In genomic region chr4:102438396-102438795, GRCh38 we compare ENCODE assay signal across 13 cellular contexts.
DNase-seq lines count a peak whose midpoint lies in the region; ATAC-seq and TF ChIP-seq lines count a peak whose summit lies in the region.
"Had no signal": no experiment of that assay in that cellular context is flagged by ENCODE, and none has a peak within 500 bp of the region (broad histone marks: within the 10 kb centered on the region; RNA-seq: fewer than 3 reads in every experiment).

No MANE protein-coding gene starts in this region.

- H3K36me3 Mint-ChIP-seq in mesothelial cell of epicardium (peaks cover 12% of the 10 kb centered on the region), immature natural killer cell (no peaks in the 10 kb centered on the region)
- H3K36me3 Mint-ChIP-seq: naive thymus-derived CD4-positive, alpha-beta T cell had no signal

- no peak for TF ChIP-seq CTCF in A673 (conservative IDR thresholded peaks at IDR 0.05; ENCODE audit: low read depth, low read length)
- TF ChIP-seq CTCF in Loucy (conservative IDR thresholded peaks at IDR 0.05; ENCODE audit: low read length): no peak
- no peak for TF ChIP-seq CTCF in mammary epithelial cell (conservative IDR thresholded peaks at IDR 0.05 in 1 of 2, IDR thresholded peaks at IDR 0.05 in 1 of 2; ENCODE audit: extremely low read depth in 1 of 2, insufficient read depth in 1 of 2, low read depth in 1 of 2, low read length in 2 of 2)
- TF ChIP-seq CTCF in mesothelial cell of epicardium (IDR thresholded peaks at IDR 0.05; ENCODE audit: unreplicated experiment): no peak
- TF ChIP-seq CTCF in stomach (IDR thresholded peaks at IDR 0.05): no peak

- BruUV-seq in A673 (replicated peaks; lab: Mats Ljungman, UMichigan) (no TSS peak), mammary epithelial cell (replicated peaks; lab: Mats Ljungman, UMichigan) (no TSS peak)

- intact Hi-C loops in A673 (cut with micrococcal nuclease; ENCODE audit: unreplicated experiment): no loop called here
- intact Hi-C loops in mammary epithelial cell (cut with micrococcal nuclease): no loop called here
- intact Hi-C loops in stomach (cut with DNase I; ENCODE audit: low total_unique reads): no loop called here

- peak overlapping the region; percentile 47 for H3K4me2 ChIP-seq in Loucy (ENCODE audit: low read depth, low read length, poor library complexity, severe bottlenecking)
- H3K4me2 ChIP-seq in mammary epithelial cell (ENCODE audit: insufficient read depth, low read depth, low read length): no peak overlapping the region

- no peaks in the 10 kb centered on the region for H3K27me3 ChIP-seq in A673 (replicated peaks; ENCODE audit: insufficient read depth, low read depth, low read length, poor library complexity)
- no peaks in the 10 kb centered on the region for H3K27me3 ChIP-seq in Loucy (ENCODE audit: insufficient read depth, low read length, poor library complexity, severe bottlenecking)
- H3K27me3 ChIP-seq in mammary epithelial cell (ENCODE audit: insufficient read depth, low read length): no peaks in the 10 kb centered on the region
- no peaks in the 10 kb centered on the region for H3K27me3 ChIP-seq in stomach

- no peak for TF ChIP-seq EP300 in stomach (IDR thresholded peaks at IDR 0.05)

- H3K27ac Mint-ChIP-seq in mesothelial cell of epicardium (peak overlapping the region; percentile 95), immature natural killer cell (no peak overlapping the region)
- H3K27ac Mint-ChIP-seq: naive thymus-derived CD4-positive, alpha-beta T cell had no signal

- no peaks in the 10 kb centered on the region for H3K27me3 Mint-ChIP-seq in mesothelial cell of epicardium (ENCODE audit: low read depth)
- H3K27me3 Mint-ChIP-seq in immature natural killer cell (ENCODE audit: low read depth in 3 of 3): peaks cover 0 to 2% (median 1%) of the 10 kb centered on the region in 3 donors

- no peak for TF ChIP-seq POLR2A in stomach (IDR thresholded peaks at IDR 0.05)

- no peak for ATAC-seq in HG03442 (IDR thresholded peaks at IDR 0.05; ENCODE audit: unreplicated experiment)
- ATAC-seq: naive thymus-derived CD4-positive, alpha-beta T cell had no signal

- H3K9me3 ChIP-seq in A673 (ENCODE audit: low read depth, low read length, poor library complexity, severe bottlenecking): peaks cover 6% of the 10 kb centered on the region
- peaks cover 5% of the 10 kb centered on the region; the same call in 1 of the 2 replicates for H3K9me3 ChIP-seq in Loucy (ENCODE audit: insufficient read depth, low read depth, low read length)
- H3K9me3 ChIP-seq in mammary epithelial cell (replicated peaks; ENCODE audit: insufficient read depth, low read length): no peaks in the 10 kb centered on the region
- no peaks in the 10 kb centered on the region for H3K9me3 ChIP-seq in stomach

- in situ Hi-C loops in mammary epithelial cell (cut with MboI; ENCODE audit: low sequenced_read_pairs in 2 of 2): loop anchor here in 1 of 2 donors (10.0 kb wide), 1 partner anchor 566 kb away; no protein-coding TSS in a partner anchor

- peak overlapping the region; percentile 1 for H3K9ac ChIP-seq in Loucy (ENCODE audit: low read depth, low read length, poor library complexity, severe bottlenecking)
- H3K9ac ChIP-seq in mammary epithelial cell (ENCODE audit: insufficient read depth, low read length): no peak overlapping the region

- H3K4me3 ChIP-seq in A673 (ENCODE audit: low read depth, low read length, poor library complexity, severe bottlenecking) (no peak overlapping the region), Loucy (ENCODE audit: low read length, poor library complexity, severe bottlenecking) (no peak overlapping the region), mammary epithelial cell (replicated peaks in 1 of 3; ENCODE audit: insufficient read depth in 1 of 3, low read depth in 2 of 3, low read length in 3 of 3) (no peak overlapping the region), stomach (no peak overlapping the region)

- H3K9me3 Mint-ChIP-seq in mesothelial cell of epicardium (peaks cover 20% of the 10 kb centered on the region), immature natural killer cell (no peaks in the 10 kb centered on the region)
- H3K9me3 Mint-ChIP-seq: naive thymus-derived CD4-positive, alpha-beta T cell had no signal

- CTCF ChIA-PET in A673 (lab: Charles Lee): no interaction called here
- CTCF ChIA-PET in mammary epithelial cell (lab: Charles Lee; ENCODE audit: low non-redundant PET): no interaction called here

- H3K79me2 ChIP-seq in Loucy (ENCODE audit: insufficient read depth, low read length) (no peaks in the 10 kb centered on the region), mammary epithelial cell (ENCODE audit: insufficient read depth, low read length) (no peaks in the 10 kb centered on the region)

- 90% methylated on average over 3 of the region's 3 CpGs for WGBS in mammary epithelial cell (ENCODE audit: low coverage, missing lambda C conversion rate)
- 77 to 84% (median 78%) methylated on average over 3 of the region's 3 CpGs for WGBS in stomach, 5 donors

- no peak overlapping the region for H3K4me3 Mint-ChIP-seq in mesothelial cell of epicardium
- H3K4me3 Mint-ChIP-seq in immature natural killer cell: no peak overlapping the region
- H3K4me3 Mint-ChIP-seq: naive thymus-derived CD4-positive, alpha-beta T cell had no signal

- H3F3A ChIP-seq in Loucy (ENCODE audit: low read depth): no peaks in the 10 kb centered on the region

- no peak for DNase-seq in A673 (ENCODE audit: low spot score)
- DNase-seq in mammary epithelial cell: peak; percentile 45
- DNase-seq in mesothelial cell of epicardium (ENCODE audit: low spot score in 2 of 2, unreplicated experiment in 2 of 2): no peak
- DNase-seq in stomach: no peak
- no peak for DNase-seq in immature natural killer cell
- DNase-seq in putamen (ENCODE audit: low spot score): no peak
- DNase-seq: caudate nucleus; DND-41; naive thymus-derived CD4-positive, alpha-beta T cell; NCI-H187 treated with DMSO at 0.1 percent for 48 hours; stimulated activated CD4-positive, alpha-beta T cell treated with anti-CD3 and anti-CD28 coated beads, Interleukin-12 subunit alpha, Interleukin-12 subunit beta, amount 100 ng/mL, for 4 hours had no signal

- H3K4me1 Mint-ChIP-seq in mesothelial cell of epicardium (peaks cover 19% of the 10 kb centered on the region), immature natural killer cell (no peaks in the 10 kb centered on the region)

- H3K27ac ChIP-seq in A673 (ENCODE audit: low read depth, low read length, poor library complexity, severe bottlenecking) (peak overlapping the region; percentile 78), mammary epithelial cell (ENCODE audit: insufficient read depth, low read depth, low read length) (peak overlapping the region; percentile 36), stomach (peak overlapping the region in 2 of 5 donors; percentile 45 to 63)

- H3K4me1 ChIP-seq in A673 (ENCODE audit: insufficient read depth, low read length, poor library complexity, severe bottlenecking) (peaks cover 20% of the 10 kb centered on the region), Loucy (ENCODE audit: insufficient read depth, low read length, poor library complexity, severe bottlenecking) (peaks cover 17% of the 10 kb centered on the region), mammary epithelial cell (ENCODE audit: insufficient read depth, low read length) (peaks cover 12% of the 10 kb centered on the region), stomach (peaks cover 0 to 18% (median 4%) of the 10 kb centered on the region in 4 donors)

- H3K36me3 ChIP-seq in A673 (ENCODE audit: insufficient read depth, low read length, poor library complexity, severe bottlenecking): no peaks in the 10 kb centered on the region
- no peaks in the 10 kb centered on the region for H3K36me3 ChIP-seq in Loucy (ENCODE audit: insufficient read depth, low read length)
- H3K36me3 ChIP-seq in mammary epithelial cell (ENCODE audit: insufficient read depth, low read length): no peaks in the 10 kb centered on the region
- H3K36me3 ChIP-seq in stomach: no peaks in the 10 kb centered on the region

- H3K9me2 ChIP-seq in Loucy (replicated peaks; ENCODE audit: low read depth, low read length): no peaks in the 10 kb centered on the region

- H4K20me1 ChIP-seq in Loucy (ENCODE audit: insufficient read depth, low read length, poor library complexity, severe bottlenecking) (no peaks in the 10 kb centered on the region), mammary epithelial cell (ENCODE audit: insufficient read depth, low read length) (no peaks in the 10 kb centered on the region)

- dilution Hi-C loops in mammary epithelial cell (cut with HindIII; ENCODE audit: low sequenced_read_pairs): no loop called here

- H2AFZ ChIP-seq in Loucy (ENCODE audit: low read length) (peak overlapping the region; percentile 49; the same call in 1 of the 2 replicates), mammary epithelial cell (ENCODE audit: low read depth, low read length) (no peak overlapping the region)

- POLR2A ChIA-PET in A673 (lab: Charles Lee; ENCODE audit: low non-redundant PET): no interaction called here
